8 cellular contexts compared by ENCODE assay signal in the genomic region with DNA sequence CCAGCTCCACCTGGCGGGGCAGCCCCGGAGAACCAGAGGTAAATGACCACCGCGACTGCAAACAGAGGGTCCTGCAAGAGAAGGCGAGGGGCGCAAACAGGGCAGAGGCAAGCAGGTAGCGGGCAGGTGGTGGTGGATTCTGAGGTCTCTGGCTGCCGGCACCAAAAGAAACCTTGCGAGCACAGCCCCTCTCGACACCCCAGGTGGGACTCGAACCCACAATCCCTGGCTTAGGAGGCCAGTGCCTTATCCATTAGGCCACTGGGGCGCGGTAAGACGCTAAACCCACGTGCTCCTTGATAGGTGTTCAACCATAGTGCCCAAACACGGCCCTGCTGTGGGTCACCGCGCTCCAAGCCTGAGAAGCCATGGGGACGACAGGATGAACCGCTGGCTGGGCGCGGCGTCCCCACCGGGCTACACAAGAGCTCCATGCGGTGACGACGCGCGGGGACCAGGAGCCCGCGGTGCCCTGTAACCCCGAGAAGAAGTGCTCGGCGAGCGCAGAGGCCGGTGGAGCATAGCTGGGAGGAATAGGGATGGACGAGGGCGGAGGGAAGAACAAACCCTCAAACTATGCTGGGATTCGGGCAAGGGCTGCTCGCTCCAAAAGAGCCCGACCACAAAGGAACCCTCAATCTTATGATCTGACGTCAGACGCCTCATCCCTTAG. TPM values are rescaled to one million over a fixed set of nuclear protein-coding genes. Genes with fewer than 3 reads are reported as not detected.
DNase-seq lines count a peak whose midpoint lies in the region; ATAC-seq and TF ChIP-seq lines count a peak whose summit lies in the region.

No MANE protein-coding gene starts in this region.

- TF ChIP-seq CTCF in AG04449 (IDR thresholded peaks at IDR 0.05; ENCODE audit: insufficient read depth, low read length, missing control alignments) (peak; percentile 2), liver (IDR thresholded peaks at IDR 0.05; ENCODE audit: low read depth, low read length, missing input control) (no peak)

- H3K4me3 ChIP-seq in AG04449 (ENCODE audit: low read depth, low read length) (peak overlapping the region; percentile 95), liver (ENCODE audit: low read depth in 1 of 3, low read length in 3 of 3) (peak overlapping the region; percentile 53 to 66 (median 63))

- H3K9me3 ChIP-seq in liver (ENCODE audit: control insufficient read depth in 4 of 4, low read length in 3 of 4), result no peaks in the 10 kb centered on the region

- peak overlapping the region; percentile 35 to 40 for H3K9ac ChIP-seq in liver (ENCODE audit: low read depth in 1 of 2, low read length in 2 of 2)

- WGBS in liver, result 3% methylated on average over 43 of the region's 43 CpGs

- ATAC-seq in GM19035 (IDR thresholded peaks at IDR 0.05; ENCODE audit: unreplicated experiment), result peak; percentile 60
- ATAC-seq in HG03442 (IDR thresholded peaks at IDR 0.05; ENCODE audit: unreplicated experiment), result peak; percentile 34

- POLR2A ChIA-PET in AG04449 (lab: Yijun Ruan, JAX), result interaction anchor here (0.6 to 1.8 kb wide), 9 partner anchors 9 to 258 kb away, joined by 3 to 19 read pairs (median 3); a partner anchor contains a TSS

- CTCF ChIA-PET in AG04449 (lab: Yijun Ruan, JAX), result interaction anchor here (1.0 to 3.3 kb wide), 8 partner anchors 10 to 482 kb away, joined by 3 to 26 read pairs (median 5); a partner anchor contains a TSS

- H3K4me1 ChIP-seq in liver (ENCODE audit: control insufficient read depth in 4 of 4, insufficient read depth in 4 of 4, low read length in 3 of 4), result peaks cover 5 to 24% (median 15%) of the 10 kb centered on the region in 4 donors

- TF ChIP-seq RAD21 in liver (IDR thresholded peaks at IDR 0.05), result no peak

- H3K27ac ChIP-seq in liver (ENCODE audit: low read depth in 1 of 2, low read length in 2 of 2), result peak overlapping the region; percentile 52 to 80

- peaks cover 4 to 11% (median 10%) of the 10 kb centered on the region in 4 donors for H3K36me3 ChIP-seq in liver (ENCODE audit: control insufficient read depth in 4 of 4, insufficient read depth in 3 of 4, low read depth in 1 of 4, low read length in 3 of 4)

- H3K27me3 ChIP-seq in liver (ENCODE audit: control insufficient read depth in 4 of 4, insufficient read depth in 4 of 4, low read length in 3 of 4), result no peaks in the 10 kb centered on the region

- no peak for DNase-seq in AG04449 (ENCODE audit: low read depth, low spot score)
- DNase-seq in NCI-H526 treated with DMSO at 0.1 percent for 48 hours (lab: John Stamatoyannopoulos, UW), result peak; percentile 82
- DNase-seq in activated CD4-positive, alpha-beta T cell treated with anti-CD3 and anti-CD28 coated beads, Interleukin-2, amount 50 U/mL, for 4 hours, result peak; percentile 80
- DNase-seq in dermis blood vessel endothelial cell, result peak; percentile 90
- peak; percentile 95 to 99 for DNase-seq in stimulated activated CD4-positive, alpha-beta T cell treated with anti-CD3 and anti-CD28 coated beads, Interleukin-2, amount 100 ng/mL, for 24 hours

TF ChIP-seq in liver, 16 proteins besides CTCF, POLR2A, EP300 and RAD21:
- no peak for TF ChIP-seq SP1 (IDR thresholded peaks at IDR 0.05)
- peak in 1 of 2 donors; percentile 1 for TF ChIP-seq RXRA (IDR thresholded peaks at IDR 0.05)
- TF ChIP-seq FOXA1 (IDR thresholded peaks at IDR 0.05), result no peak
- TF ChIP-seq TAF1 (conservative IDR thresholded peaks at IDR 0.05), result no peak
- TF ChIP-seq HNF4G (IDR thresholded peaks at IDR 0.05), result no peak
- no peak for TF ChIP-seq NR2F2 (IDR thresholded peaks at IDR 0.05)
- TF ChIP-seq, protein P1, sequence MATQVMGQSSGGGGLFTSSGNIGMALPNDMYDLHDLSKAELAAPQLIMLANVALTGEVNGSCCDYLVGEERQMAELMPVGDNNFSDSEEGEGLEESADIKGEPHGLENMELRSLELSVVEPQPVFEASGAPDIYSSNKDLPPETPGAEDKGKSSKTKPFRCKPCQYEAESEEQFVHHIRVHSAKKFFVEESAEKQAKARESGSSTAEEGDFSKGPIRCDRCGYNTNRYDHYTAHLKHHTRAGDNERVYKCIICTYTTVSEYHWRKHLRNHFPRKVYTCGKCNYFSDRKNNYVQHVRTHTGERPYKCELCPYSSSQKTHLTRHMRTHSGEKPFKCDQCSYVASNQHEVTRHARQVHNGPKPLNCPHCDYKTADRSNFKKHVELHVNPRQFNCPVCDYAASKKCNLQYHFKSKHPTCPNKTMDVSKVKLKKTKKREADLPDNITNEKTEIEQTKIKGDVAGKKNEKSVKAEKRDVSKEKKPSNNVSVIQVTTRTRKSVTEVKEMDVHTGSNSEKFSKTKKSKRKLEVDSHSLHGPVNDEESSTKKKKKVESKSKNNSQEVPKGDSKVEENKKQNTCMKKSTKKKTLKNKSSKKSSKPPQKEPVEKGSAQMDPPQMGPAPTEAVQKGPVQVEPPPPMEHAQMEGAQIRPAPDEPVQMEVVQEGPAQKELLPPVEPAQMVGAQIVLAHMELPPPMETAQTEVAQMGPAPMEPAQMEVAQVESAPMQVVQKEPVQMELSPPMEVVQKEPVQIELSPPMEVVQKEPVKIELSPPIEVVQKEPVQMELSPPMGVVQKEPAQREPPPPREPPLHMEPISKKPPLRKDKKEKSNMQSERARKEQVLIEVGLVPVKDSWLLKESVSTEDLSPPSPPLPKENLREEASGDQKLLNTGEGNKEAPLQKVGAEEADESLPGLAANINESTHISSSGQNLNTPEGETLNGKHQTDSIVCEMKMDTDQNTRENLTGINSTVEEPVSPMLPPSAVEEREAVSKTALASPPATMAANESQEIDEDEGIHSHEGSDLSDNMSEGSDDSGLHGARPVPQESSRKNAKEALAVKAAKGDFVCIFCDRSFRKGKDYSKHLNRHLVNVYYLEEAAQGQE (IDR thresholded peaks at IDR 0.05), result no peak
- no peak for TF ChIP-seq EGR1 (IDR thresholded peaks at IDR 0.05; ENCODE audit: low read depth in 2 of 2)
- TF ChIP-seq, protein P2, sequence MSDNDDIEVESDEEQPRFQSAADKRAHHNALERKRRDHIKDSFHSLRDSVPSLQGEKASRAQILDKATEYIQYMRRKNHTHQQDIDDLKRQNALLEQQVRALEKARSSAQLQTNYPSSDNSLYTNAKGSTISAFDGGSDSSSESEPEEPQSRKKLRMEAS (IDR thresholded peaks at IDR 0.05), result peak; percentile 75
- TF ChIP-seq, protein P3, sequence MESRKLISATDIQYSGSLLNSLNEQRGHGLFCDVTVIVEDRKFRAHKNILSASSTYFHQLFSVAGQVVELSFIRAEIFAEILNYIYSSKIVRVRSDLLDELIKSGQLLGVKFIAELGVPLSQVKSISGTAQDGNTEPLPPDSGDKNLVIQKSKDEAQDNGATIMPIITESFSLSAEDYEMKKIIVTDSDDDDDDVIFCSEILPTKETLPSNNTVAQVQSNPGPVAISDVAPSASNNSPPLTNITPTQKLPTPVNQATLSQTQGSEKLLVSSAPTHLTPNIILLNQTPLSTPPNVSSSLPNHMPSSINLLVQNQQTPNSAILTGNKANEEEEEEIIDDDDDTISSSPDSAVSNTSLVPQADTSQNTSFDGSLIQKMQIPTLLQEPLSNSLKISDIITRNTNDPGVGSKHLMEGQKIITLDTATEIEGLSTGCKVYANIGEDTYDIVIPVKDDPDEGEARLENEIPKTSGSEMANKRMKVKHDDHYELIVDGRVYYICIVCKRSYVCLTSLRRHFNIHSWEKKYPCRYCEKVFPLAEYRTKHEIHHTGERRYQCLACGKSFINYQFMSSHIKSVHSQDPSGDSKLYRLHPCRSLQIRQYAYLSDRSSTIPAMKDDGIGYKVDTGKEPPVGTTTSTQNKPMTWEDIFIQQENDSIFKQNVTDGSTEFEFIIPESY (IDR thresholded peaks at IDR 0.05), result no peak
- TF ChIP-seq HNF4A (conservative IDR thresholded peaks at IDR 0.05), result no peak
- no peak for TF ChIP-seq FOXA2 (IDR thresholded peaks at IDR 0.05)
- TF ChIP-seq JUND (IDR thresholded peaks at IDR 0.05), result no peak
- TF ChIP-seq YY1 (IDR thresholded peaks at IDR 0.05), result no peak
- TF ChIP-seq GABPA (IDR thresholded peaks at IDR 0.05 in 1 of 2, conservative IDR thresholded peaks at IDR 0.05 in 1 of 2), result no peak
- TF ChIP-seq, protein P4, sequence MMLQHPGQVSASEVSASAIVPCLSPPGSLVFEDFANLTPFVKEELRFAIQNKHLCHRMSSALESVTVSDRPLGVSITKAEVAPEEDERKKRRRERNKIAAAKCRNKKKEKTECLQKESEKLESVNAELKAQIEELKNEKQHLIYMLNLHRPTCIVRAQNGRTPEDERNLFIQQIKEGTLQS (IDR thresholded peaks at IDR 0.05), result peak; percentile 90

RNA-seq across cellular contexts. Expression of a gene that starts 12.4 kb away (rescaled TPM):
- total RNA-seq in dermis blood vessel endothelial cell, result 214 and 256 TPM in 2 replicates
- total RNA-seq in liver, result 100 to 1,000 TPM; 102 to 128 TPM
- 100 to 1,000 TPM; 241 to 378 TPM for polyA plus RNA-seq in liver

RNA-seq across cellular contexts. Expression of a gene that starts 12.7 kb away (rescaled TPM):
- total RNA-seq in dermis blood vessel endothelial cell (17.4 and 22.8 TPM in 2 replicates), liver (1 to 10 TPM; 5.6 to 8.2 TPM)
- 1 to 10 TPM; 2.4 to 7.1 TPM for polyA plus RNA-seq in liver

RNA-seq across cellular contexts. Expression of a gene that starts 21.9 kb away (rescaled TPM):
- 24.7 and 35.6 TPM in 2 replicates for total RNA-seq in dermis blood vessel endothelial cell
- 10 to 100 TPM; 20.5 to 29.9 TPM for total RNA-seq in liver
- 10 to 100 TPM; 36.9 to 47.0 TPM for polyA plus RNA-seq in liver

RNA-seq across cellular contexts. Expression of a gene that starts 46.9 kb away (rescaled TPM):
- total RNA-seq in dermis blood vessel endothelial cell, result 19.1 and 23.5 TPM in 2 replicates
- 1 to 10 TPM in 1 of 2 donors, under 1 TPM in 1; 0.70 to 1.5 TPM for total RNA-seq in liver
- polyA plus RNA-seq in liver, result 1 to 10 TPM in 1 of 2 donors, under 1 TPM in 1; 0.78 to 1.1 TPM

RNA-seq across cellular contexts. Expression of a gene that starts 53.4 kb away (rescaled TPM):
- total RNA-seq in dermis blood vessel endothelial cell (11.4 and 17.1 TPM in 2 replicates), liver (1 to 10 TPM; 3.0 to 4.5 TPM)
- polyA plus RNA-seq in liver, result 1 to 10 TPM; 1.0 to 2.1 TPM
